12 cellular contexts compared by ENCODE assay signal in the genomic region with DNA sequence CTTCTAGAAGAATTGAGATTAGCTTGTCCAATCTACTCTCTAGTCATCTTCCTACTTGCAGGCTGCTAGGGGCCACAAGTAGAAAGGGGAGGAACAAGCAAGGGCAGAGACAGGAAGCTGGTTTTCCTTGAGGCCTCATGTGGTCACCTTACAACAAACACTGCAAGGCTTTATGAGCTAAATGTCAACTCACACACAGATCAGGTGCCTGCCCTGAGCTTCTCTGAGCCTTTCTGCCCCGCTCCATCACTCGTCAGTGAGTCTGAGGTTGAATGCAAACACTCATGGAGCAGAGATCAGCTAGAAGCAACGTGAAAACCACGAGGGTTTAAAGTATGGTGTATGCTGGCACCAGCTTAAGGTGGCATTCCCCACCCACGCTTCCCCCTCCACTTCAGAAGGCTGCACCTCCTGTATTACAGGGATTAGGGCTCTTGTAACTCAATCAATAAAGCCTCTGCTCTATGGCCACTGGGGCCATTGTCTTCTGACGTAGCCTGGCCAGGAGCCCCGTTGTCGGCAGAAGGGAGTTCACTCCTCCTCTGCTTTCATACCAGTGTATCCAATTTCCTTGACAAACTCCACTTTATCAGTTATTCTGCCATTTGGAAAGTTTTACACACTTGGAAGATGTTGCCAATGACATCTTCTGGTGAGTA. TPM values are rescaled to one million over a fixed set of nuclear protein-coding genes. Genes with fewer than 3 reads are reported as not detected.
DNase-seq lines count a peak whose midpoint lies in the region; ATAC-seq and TF ChIP-seq lines count a peak whose summit lies in the region.
"Had no signal": no experiment of that assay in that cellular context is flagged by ENCODE, and none has a peak within 500 bp of the region (broad histone marks: within the 10 kb centered on the region; RNA-seq: fewer than 3 reads in every experiment).

No MANE protein-coding gene starts in this region.

- TF ChIP-seq CTCF in HL-60 (IDR thresholded peaks at IDR 0.05; ENCODE audit: insufficient read depth, low read length) (no peak), WTC11 (IDR thresholded peaks at IDR 0.05) (no peak), glutamatergic neuron (IDR thresholded peaks at IDR 0.05; ENCODE audit: partially characterized antibody, unreplicated experiment) (no peak)

- CTCF ChIA-PET in WTC11 (lab: Charles Lee), result interaction anchor here (0.9 to 1.2 kb wide), 2 partner anchors 9 to 13 kb away, joined by 3 to 4 read pairs; no protein-coding TSS in a partner anchor

- H3K27me3 ChIP-seq in HL-60 (ENCODE audit: insufficient read depth, poor library complexity, severe bottlenecking), result no peaks in the 10 kb centered on the region
- H3K27me3 ChIP-seq: colonic mucosa had no signal

- peaks cover 30% of the 10 kb centered on the region for H3K9me3 Mint-ChIP-seq in WTC11
- H3K9me3 Mint-ChIP-seq in stimulated activated naive B cell treated with anti-CD40 and anti-IgM and Interleukin-4, amounts not matched to agents 10 μg/mL and 1 μg/mL and 100 μg/mL, for 72 hours, result peaks cover 3 to 7% of the 10 kb centered on the region in 2 donors
- peaks cover 4% of the 10 kb centered on the region for H3K9me3 Mint-ChIP-seq in glutamatergic neuron (ENCODE audit: unreplicated experiment)

- ATAC-seq in WTC11, result no peak
- ATAC-seq in stimulated activated naive B cell treated with anti-CD40 and anti-IgM and Interleukin-4, amounts not matched to agents 10 μg/mL and 1 μg/mL and 100 μg/mL, for 72 hours (replicated peaks), result peak; percentile 31 to 36

- H3K4me3 Mint-ChIP-seq in WTC11 (no peak overlapping the region), glutamatergic neuron (ENCODE audit: unreplicated experiment) (no peak overlapping the region)
- no peak overlapping the region for H3K4me3 Mint-ChIP-seq in stimulated activated naive B cell treated with anti-CD40 and anti-IgM and Interleukin-4, amounts not matched to agents 10 μg/mL and 1 μg/mL and 100 μg/mL, for 72 hours
- H3K4me3 Mint-ChIP-seq: memory B cell had no signal

- H3K27ac Mint-ChIP-seq in WTC11 (no peak overlapping the region), glutamatergic neuron (ENCODE audit: unreplicated experiment) (no peak overlapping the region)
- H3K27ac Mint-ChIP-seq in stimulated activated naive B cell treated with anti-CD40 and anti-IgM and Interleukin-4, amounts not matched to agents 10 μg/mL and 1 μg/mL and 100 μg/mL, for 72 hours, result no peak overlapping the region
- H3K27ac Mint-ChIP-seq: memory B cell had no signal

- peak; percentile 59 for DNase-seq in activated CD8-positive, alpha-beta memory T cell treated with anti-CD3 and anti-CD28 coated beads for 24 hours
- no peak for DNase-seq in activated CD8-positive, alpha-beta memory T cell treated with anti-CD3 and anti-CD28 coated beads, Interleukin-2, amount 50 U/mL, for 48 hours
- DNase-seq in HL-60 (ENCODE audit: low read depth in 1 of 2, low spot score in 1 of 2) (peak; percentile 12 to 71), WTC11 (ENCODE audit: low spot score) (no peak), glutamatergic neuron (no peak), 8988T (no peak)
- no peak for DNase-seq in stimulated activated naive B cell treated with anti-CD40 and anti-IgM and Interleukin-4, amounts not matched to agents 10 μg/mL and 1 μg/mL and 100 μg/mL, for 72 hours
- no peak for DNase-seq in activated CD4-positive, CD25-positive, alpha-beta regulatory T cell treated with anti-CD3 and anti-CD28 coated beads, Interleukin-2, amount 50 U/mL, for 72 hours
- DNase-seq: colonic mucosa had no signal

- H3K4me3 ChIP-seq in HL-60 (replicated peaks; ENCODE audit: insufficient read depth, low read length), result no peak overlapping the region
- H3K4me3 ChIP-seq: colonic mucosa had no signal

- POLR2A ChIA-PET in WTC11 (lab: Charles Lee), result interaction anchor here (0.7 kb wide), 1 partner anchor 45 kb away, joined by 3 read pairs; no protein-coding TSS in a partner anchor

- peaks cover 8% of the 10 kb centered on the region for H3K4me1 Mint-ChIP-seq in WTC11
- no peaks in the 10 kb centered on the region for H3K4me1 Mint-ChIP-seq in stimulated activated naive B cell treated with anti-CD40 and anti-IgM and Interleukin-4, amounts not matched to agents 10 μg/mL and 1 μg/mL and 100 μg/mL, for 72 hours
- H3K4me1 Mint-ChIP-seq in glutamatergic neuron (ENCODE audit: low read depth, unreplicated experiment), result no peaks in the 10 kb centered on the region
- H3K4me1 Mint-ChIP-seq: memory B cell had no signal

- H3K36me3 Mint-ChIP-seq in WTC11, result peaks cover 29% of the 10 kb centered on the region
- H3K36me3 Mint-ChIP-seq in stimulated activated naive B cell treated with anti-CD40 and anti-IgM and Interleukin-4, amounts not matched to agents 10 μg/mL and 1 μg/mL and 100 μg/mL, for 72 hours, result no peaks in the 10 kb centered on the region
- H3K36me3 Mint-ChIP-seq in glutamatergic neuron (ENCODE audit: unreplicated experiment), result peaks cover 12% of the 10 kb centered on the region
- H3K36me3 Mint-ChIP-seq: memory B cell had no signal

- peak overlapping the region; percentile 9; the same call in 1 of the 2 replicates for H3K27ac ChIP-seq in HL-60 (replicated peaks)
- H3K27ac ChIP-seq: colonic mucosa had no signal

- peaks cover 3% of the 10 kb centered on the region; the same call in 1 of the 2 replicates for H3K27me3 Mint-ChIP-seq in WTC11 (ENCODE audit: low read depth)
- H3K27me3 Mint-ChIP-seq in stimulated activated naive B cell treated with anti-CD40 and anti-IgM and Interleukin-4, amounts not matched to agents 10 μg/mL and 1 μg/mL and 100 μg/mL, for 72 hours, result peaks cover 0 to 4% of the 10 kb centered on the region in 2 donors
- H3K27me3 Mint-ChIP-seq in glutamatergic neuron (ENCODE audit: unreplicated experiment), result peaks cover 2% of the 10 kb centered on the region
- H3K27me3 Mint-ChIP-seq: memory B cell had no signal

TF ChIP-seq in WTC11, 78 proteins besides CTCF, POLR2A, EP300 and RAD21:
- 0 out of 2 replicates have a peak, but pooled peaks have one; percentile 13 for TF ChIP-seq GABPB1 (CRISPR knock-in tag; IDR thresholded peaks at IDR 0.05)
- TF ChIP-seq MXD4 (CRISPR knock-in tag; IDR thresholded peaks at IDR 0.05; ENCODE audit: borderline replicate concordance), result no peak

RNA-seq across cellular contexts. Expression of a gene that starts 5.4 kb away (rescaled TPM):
- total RNA-seq in WTC11 (2021) (not detected in 3 replicates), glutamatergic neuron (ENCODE audit: unreplicated experiment) (not detected)
- total RNA-seq: colonic mucosa, frontal cortex, renal cortical epithelial cell had no signal

RNA-seq across cellular contexts. Expression of a gene that starts 10.7 kb away (rescaled TPM):
- total RNA-seq in WTC11 (2021) (4.6 to 6.3 TPM (median 5.7 TPM) in 3 replicates), glutamatergic neuron (ENCODE audit: unreplicated experiment) (0.76 TPM)
- total RNA-seq: colonic mucosa, renal cortical epithelial cell had no signal

RNA-seq across cellular contexts. Expression of a gene that starts 10.9 kb away (rescaled TPM):
- total RNA-seq in WTC11 (2021), result 0.87 TPM in 1 of 3 replicates, not detected in the others
- not detected for total RNA-seq in glutamatergic neuron (ENCODE audit: unreplicated experiment)
- total RNA-seq: colonic mucosa, frontal cortex, renal cortical epithelial cell had no signal

RNA-seq across cellular contexts. Expression of a gene that starts 28.3 kb away (rescaled TPM):
- total RNA-seq in WTC11 (2021), result not detected in 3 replicates
- total RNA-seq in glutamatergic neuron (ENCODE audit: unreplicated experiment), result not detected
- total RNA-seq: colonic mucosa, frontal cortex, renal cortical epithelial cell had no signal

RNA-seq across cellular contexts. Expression of a gene that starts 54.8 kb away (rescaled TPM):
- 0.39 to 0.96 TPM (median 0.87 TPM) in 3 replicates for total RNA-seq in WTC11 (2021)
- total RNA-seq in glutamatergic neuron (ENCODE audit: unreplicated experiment), result not detected
- total RNA-seq: colonic mucosa, renal cortical epithelial cell had no signal

Comparison
In these comparisons a context has a peak if more than half of its experiments do, and no peak if none do; other contexts are left out.
1. DNase-seq: peak in activated CD8-positive, alpha-beta memory T cell treated with anti-CD3 and anti-CD28 coated beads for 24 hours (single experiment) and HL-60 (2 of 2); none in activated CD8-positive, alpha-beta memory T cell treated with anti-CD3 and anti-CD28 coated beads, Interleukin-2, amount 50 U/mL, for 48 hours (single experiment), WTC11 (single experiment), stimulated activated naive B cell treated with anti-CD40 and anti-IgM and Interleukin-4, amounts not matched to agents 10 μg/mL and 1 μg/mL and 100 μg/mL, for 72 hours (single experiment), activated CD4-positive, CD25-positive, alpha-beta regulatory T cell treated with anti-CD3 and anti-CD28 coated beads, Interleukin-2, amount 50 U/mL, for 72 hours (single experiment), glutamatergic neuron (single experiment) and 8988T (single experiment).